In the genomic region with DNA sequence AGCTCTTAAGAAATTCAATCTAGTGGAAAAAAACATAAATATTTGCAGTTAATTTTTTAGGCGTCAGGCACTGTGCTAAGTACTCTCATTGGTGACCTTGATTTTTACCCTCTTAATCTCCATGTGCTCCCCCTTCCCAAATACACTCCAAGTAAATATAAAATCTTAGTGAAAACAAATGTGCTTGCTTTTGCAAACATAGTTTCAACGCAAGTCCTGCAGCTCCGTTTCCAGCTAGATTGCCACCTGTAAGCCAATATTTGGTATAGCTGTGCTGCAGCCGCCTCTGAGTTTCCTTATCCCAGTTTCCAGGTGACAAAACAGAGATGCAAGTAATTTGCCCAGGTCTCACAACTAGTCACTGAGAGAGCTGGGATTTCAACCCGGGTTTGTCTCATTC, we compare ENCODE assay signal across 12 cellular contexts. TPM values are rescaled to one million over a fixed set of nuclear protein-coding genes. Genes with fewer than 3 reads are reported as not detected.
A peak's percentile ranks its signal among the peaks of the same experiment; 100 is the strongest.
DNase-seq lines count a peak whose midpoint lies in the region; ATAC-seq and TF ChIP-seq lines count a peak whose summit lies in the region.
"Had no signal": no experiment of that assay in that cellular context is flagged by ENCODE, and none has a peak within 500 bp of the region (broad histone marks: within the 10 kb centered on the region; RNA-seq: fewer than 3 reads in every experiment).

No MANE protein-coding gene starts in this region.

- no peak overlapping the region for H3K9ac ChIP-seq in PC-3 (ENCODE audit: low read length)

- H3K4me3 Mint-ChIP-seq in activated CD4-positive, alpha-beta T cell treated with anti-CD3 and anti-CD28 coated beads for 36 hours = peak overlapping the region; percentile 36
- H3K4me3 Mint-ChIP-seq in brain (peak overlapping the region; percentile 51 to 94 (median 79)), nephron progenitor cell (peak overlapping the region; percentile 74)

- peaks cover 9% of the 10 kb centered on the region; the same call in 1 of the 2 replicates for H3K4me1 ChIP-seq in PC-3 (ENCODE audit: insufficient read depth, low read length)

- H3K9me2 ChIP-seq in PC-3 (replicated peaks; ENCODE audit: low read length) = no peaks in the 10 kb centered on the region

- H3K9me3 Mint-ChIP-seq in activated CD4-positive, alpha-beta T cell treated with anti-CD3 and anti-CD28 coated beads for 36 hours (ENCODE audit: low read depth) = no peaks in the 10 kb centered on the region
- H3K9me3 Mint-ChIP-seq in brain (peaks cover 0 to 6% (median 1%) of the 10 kb centered on the region in 5 experiments), nephron progenitor cell (no peaks in the 10 kb centered on the region)

- peaks cover 7% of the 10 kb centered on the region for H3K36me3 Mint-ChIP-seq in activated CD4-positive, alpha-beta T cell treated with anti-CD3 and anti-CD28 coated beads for 36 hours (ENCODE audit: low read depth)
- H3K36me3 Mint-ChIP-seq in brain (peaks cover 17% of the 10 kb centered on the region), nephron progenitor cell (ENCODE audit: low read depth) (peaks cover 12% of the 10 kb centered on the region)

- H3K4me1 Mint-ChIP-seq in activated CD4-positive, alpha-beta T cell treated with anti-CD3 and anti-CD28 coated beads for 36 hours = peaks cover 15% of the 10 kb centered on the region
- H3K4me1 Mint-ChIP-seq in brain = peaks cover 23% of the 10 kb centered on the region
- H3K4me1 Mint-ChIP-seq in nephron progenitor cell = peaks cover 11% of the 10 kb centered on the region

- intact Hi-C loops in activated CD4-positive, alpha-beta T cell treated with anti-CD3 and anti-CD28 coated beads for 36 hours (cut with DNase I, micrococcal nuclease) = loop anchor here in 1 of 2 experiments (5.0 kb wide), 1 partner anchor 1693 kb away; the partner anchor contains the start of gene AMACR
- intact Hi-C loops in PC-3 (cut with micrococcal nuclease) = no loop called here

- POLR2A ChIA-PET in activated CD4-positive, alpha-beta T cell treated with anti-CD3 and anti-CD28 coated beads for 36 hours (lab: Charles Lee) = interaction anchor here (1.2 kb wide), 1 partner anchor 34 kb away, joined by 8 read pairs; no protein-coding TSS in a partner anchor
- POLR2A ChIA-PET in PC-3 (lab: Charles Lee; ENCODE audit: unreplicated experiment) = no interaction called here

- H3K27ac ChIP-seq in PC-3 (ENCODE audit: low read length) = no peak overlapping the region
- H3K27ac ChIP-seq: testis had no signal

- no peak overlapping the region for H3K4me3 ChIP-seq in PC-3 (ENCODE audit: low read length)

- no peak overlapping the region for H3K27ac Mint-ChIP-seq in activated CD4-positive, alpha-beta T cell treated with anti-CD3 and anti-CD28 coated beads for 36 hours
- H3K27ac Mint-ChIP-seq in brain (peak overlapping the region in 2 of 5 experiments; percentile 36 to 50), nephron progenitor cell (no peak overlapping the region)

- no peak for DNase-seq in activated CD4-positive, alpha-beta T cell treated with anti-CD3 and anti-CD28 coated beads for 36 hours
- no peak for DNase-seq in activated CD4-positive, alpha-beta T cell treated with anti-CD3 and anti-CD28 coated beads for 48 hours
- DNase-seq in PC-3 = no peak
- DNase-seq in nephron progenitor cell = no peak
- DNase-seq in NCI-H524 treated with DMSO at 0.1 percent for 48 hours (lab: John Stamatoyannopoulos, UW) = no peak
- DNase-seq: GF-D8, Karpas-422, NCI-H1417 treated with DMSO at 0.1 percent for 48 hours, testis had no signal

- peaks cover 7% of the 10 kb centered on the region for H4K20me1 ChIP-seq in PC-3 (ENCODE audit: low read length)

- H3F3A ChIP-seq in PC-3 (ENCODE audit: low read length, unreplicated experiment) = no peaks in the 10 kb centered on the region

- no peaks in the 10 kb centered on the region for H3K36me3 ChIP-seq in PC-3 (ENCODE audit: low read depth, low read length)

- ATAC-seq in activated CD4-positive, alpha-beta T cell treated with anti-CD3 and anti-CD28 coated beads for 36 hours = no peak
- ATAC-seq in PC-3 (no peak), HG03135 (IDR thresholded peaks at IDR 0.05; ENCODE audit: unreplicated experiment) (no peak), GM19324 (IDR thresholded peaks at IDR 0.05; ENCODE audit: low FRiP score, unreplicated experiment) (no peak)

- BruUV-seq in PC-3 (replicated peaks; lab: Mats Ljungman, UMichigan) = TSS peak; percentile 23

- H3K79me2 ChIP-seq in PC-3 (ENCODE audit: low read length) = peaks cover 28% of the 10 kb centered on the region

- no peak overlapping the region for H2AFZ ChIP-seq in PC-3 (ENCODE audit: low read length)

- no peaks in the 10 kb centered on the region for H3K27me3 Mint-ChIP-seq in activated CD4-positive, alpha-beta T cell treated with anti-CD3 and anti-CD28 coated beads for 36 hours
- H3K27me3 Mint-ChIP-seq in brain (peaks cover 9% of the 10 kb centered on the region), nephron progenitor cell (ENCODE audit: low read depth, poor library complexity) (peaks cover 22% of the 10 kb centered on the region)

- no peaks in the 10 kb centered on the region for H3K9me3 ChIP-seq in PC-3 (ENCODE audit: low read length)
- H3K9me3 ChIP-seq: testis had no signal

- H3K4me2 ChIP-seq in PC-3 (ENCODE audit: low read length) = no peak overlapping the region

- H3K27me3 ChIP-seq in PC-3 (ENCODE audit: low read length) = no peaks in the 10 kb centered on the region
- H3K27me3 ChIP-seq: testis had no signal

- TF ChIP-seq CTCF in PC-3 (conservative IDR thresholded peaks at IDR 0.05; ENCODE audit: low read depth, low read length) = no peak
- no peak for TF ChIP-seq CTCF in brain (conservative IDR thresholded peaks at IDR 0.05)
- no peak for TF ChIP-seq CTCF in nephron progenitor cell (IDR thresholded peaks at IDR 0.05)

- CTCF ChIA-PET in activated CD4-positive, alpha-beta T cell treated with anti-CD3 and anti-CD28 coated beads for 36 hours (lab: Charles Lee) = interaction anchor here (1.0 to 1.1 kb wide), 3 partner anchors 13 to 82 kb away, joined by 3 read pairs; no protein-coding TSS in a partner anchor
- CTCF ChIA-PET in PC-3 (lab: Charles Lee) = interaction anchor here (0.6 kb wide), 1 partner anchor 71 kb away, joined by 7 read pairs; no protein-coding TSS in a partner anchor

RNA-seq across cellular contexts. Expression of gene MTMR12, which starts 1.9 kb away (rescaled TPM):
- 10 to 100 TPM; 21.6 to 22.8 TPM for total RNA-seq in activated CD4-positive, alpha-beta T cell treated with anti-CD3 and anti-CD28 coated beads for 36 hours
- total RNA-seq in PC-3 (2014; rRNA removed) = 14.5 and 16.0 TPM in 2 replicates
- 7.0 TPM for polyA plus RNA-seq in brain (ENCODE audit: insufficient read depth, low read depth, low replicate concordance)
